Comparison of ENCODE assay signal across 18 cellular contexts in the genomic region with DNA sequence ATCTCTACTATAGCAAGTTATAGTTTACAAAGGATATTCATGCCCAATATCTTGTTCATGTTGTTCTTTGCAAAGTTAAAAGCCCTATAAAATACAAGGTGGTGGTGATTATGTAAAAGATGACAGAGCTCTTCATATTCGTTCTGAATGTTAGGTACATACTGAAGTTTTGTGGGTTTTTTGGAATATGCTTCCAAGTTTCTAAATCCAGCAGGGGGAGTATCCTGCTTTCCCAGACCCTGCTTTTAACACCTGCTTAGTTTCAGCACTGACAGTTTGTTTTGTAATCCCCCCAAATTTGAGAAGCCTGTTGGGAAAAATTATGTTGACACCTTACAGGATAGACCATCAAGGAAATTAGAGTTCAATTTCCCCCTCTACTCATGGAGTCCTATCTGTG.
A peak's percentile ranks its signal among the peaks of the same experiment; 100 is the strongest.
DNase-seq lines count a peak whose midpoint lies in the region; ATAC-seq and TF ChIP-seq lines count a peak whose summit lies in the region.
"Had no signal": no experiment of that assay in that cellular context is flagged by ENCODE, and none has a peak within 500 bp of the region (broad histone marks: within the 10 kb centered on the region; RNA-seq: fewer than 3 reads in every experiment).

No MANE protein-coding gene starts in this region.

- TF ChIP-seq CTCF in SK-N-SH (IDR thresholded peaks at IDR 0.05) (peak; percentile 22; the same call in 1 of the 2 replicates), WERI-Rb-1 (IDR thresholded peaks at IDR 0.05; ENCODE audit: low read depth, low read length) (0 out of 2 replicates have a peak, but pooled peaks have one; percentile 21), kidney epithelial cell (IDR thresholded peaks at IDR 0.05; ENCODE audit: insufficient read depth, low read length, poor library complexity, severe bottlenecking) (peak; percentile 14), ovary (IDR thresholded peaks at IDR 0.05) (no peak)

- no peak overlapping the region for H3K4me3 ChIP-seq in SK-N-SH (ENCODE audit: low read depth in 2 of 2, low read length in 1 of 2)
- no peak overlapping the region for H3K4me3 ChIP-seq in WERI-Rb-1 (ENCODE audit: low read depth, low read length)
- no peak overlapping the region for H3K4me3 ChIP-seq in kidney epithelial cell (ENCODE audit: low read depth, low read length)
- H3K4me3 ChIP-seq in ovary: no peak overlapping the region

- TF ChIP-seq RAD21 in SK-N-SH (IDR thresholded peaks at IDR 0.05; ENCODE audit: low read length): no peak

- TF ChIP-seq EP300 in SK-N-SH (IDR thresholded peaks at IDR 0.05; ENCODE audit: borderline replicate concordance in 1 of 2, low read depth in 1 of 2, low read length in 1 of 2): no peak
- no peak for TF ChIP-seq EP300 in ovary (IDR thresholded peaks at IDR 0.05)

- H3K9me2 ChIP-seq in SK-N-SH: no peaks in the 10 kb centered on the region

- intact Hi-C loops in ovary (cut with DNase I): no loop called here

- no peak overlapping the region for H3K4me2 ChIP-seq in SK-N-SH

- H3K9ac ChIP-seq in SK-N-SH: no peak overlapping the region

- POLR2A ChIA-PET in SK-N-SH (lab: Yijun Ruan, JAX): no interaction called here

- H2AFZ ChIP-seq in SK-N-SH (ENCODE audit: low read depth): no peak overlapping the region

- peak; percentile 0 for DNase-seq in SK-N-SH
- DNase-seq in WERI-Rb-1: no peak
- DNase-seq in kidney epithelial cell (ENCODE audit: low read depth): no peak
- DNase-seq in epidermal melanocyte (ENCODE audit: insufficient read length, low spot score): no peak
- DNase-seq in activated naive CD4-positive, alpha-beta T cell (lab: John Stamatoyannopoulos, UW): no peak
- no peak for DNase-seq in ovary
- DNase-seq: BE2C; CD4-positive, alpha-beta T cell; GOT3; Kasumi-1; NCI-H1092 treated with DMSO at 0.1 percent for 48 hours; NCI-H146; NCI-H2081; NCI-H748 treated with DMSO at 0.1 percent for 48 hours; OCI-M1; RPMI8226; SIG-M5 had no signal

- no peaks in the 10 kb centered on the region for H3K79me2 ChIP-seq in SK-N-SH (ENCODE audit: insufficient read depth)

- CTCF ChIA-PET in SK-N-SH (lab: Yijun Ruan, JAX): no interaction called here

- H3K27me3 ChIP-seq in SK-N-SH (ENCODE audit: insufficient read depth) (peaks cover 5% of the 10 kb centered on the region; the same call in 1 of the 2 replicates), WERI-Rb-1 (ENCODE audit: insufficient read depth, low read depth, severe bottlenecking) (no peaks in the 10 kb centered on the region), kidney epithelial cell (ENCODE audit: control insufficient read depth, insufficient read depth, low read length) (no peaks in the 10 kb centered on the region), ovary (no peaks in the 10 kb centered on the region)
- H3K27me3 ChIP-seq: BE2C had no signal

- WGBS in SK-N-SH (ENCODE audit: low lambda C conversion rate): 0% methylated on average over 1 of the region's 1 CpG
- WGBS in ovary, 3 donors: 18 to 26% (median 24%) methylated on average over 1 of the region's 1 CpG

- H3K36me3 ChIP-seq in SK-N-SH (replicated peaks in 1 of 2; ENCODE audit: control insufficient read depth in 1 of 2, insufficient read depth in 2 of 2, low read length in 1 of 2) (no peaks in the 10 kb centered on the region), WERI-Rb-1 (no peaks in the 10 kb centered on the region), kidney epithelial cell (ENCODE audit: control insufficient read depth, insufficient read depth, low read length) (no peaks in the 10 kb centered on the region), ovary (no peaks in the 10 kb centered on the region)
- H3K36me3 ChIP-seq: BE2C had no signal

- H3K27ac ChIP-seq in SK-N-SH (ENCODE audit: low read depth in 2 of 2, low read length in 1 of 2): no peak overlapping the region
- no peak overlapping the region for H3K27ac ChIP-seq in WERI-Rb-1
- H3K27ac ChIP-seq in ovary: no peak overlapping the region

- TF ChIP-seq POLR2A in ovary (IDR thresholded peaks at IDR 0.05): no peak

- no peaks in the 10 kb centered on the region for H4K20me1 ChIP-seq in SK-N-SH (ENCODE audit: insufficient read depth)

- no peaks in the 10 kb centered on the region for H3K4me1 ChIP-seq in SK-N-SH (ENCODE audit: control insufficient read depth in 1 of 2, insufficient read depth in 2 of 2, low read depth in 1 of 2, low read length in 1 of 2)
- H3K4me1 ChIP-seq in ovary (ENCODE audit: insufficient read depth): no peaks in the 10 kb centered on the region
- H3K4me1 ChIP-seq: BE2C had no signal

- H3K9me3 ChIP-seq in SK-N-SH (no peaks in the 10 kb centered on the region), WERI-Rb-1 (ENCODE audit: severe bottlenecking) (no peaks in the 10 kb centered on the region), ovary (no peaks in the 10 kb centered on the region)
- H3K9me3 ChIP-seq: BE2C had no signal

- H3F3A ChIP-seq in SK-N-SH (replicated peaks; ENCODE audit: insufficient read depth): no peaks in the 10 kb centered on the region

- no peak for ATAC-seq in SK-N-SH treated with all-trans-retinoic acid at 6 μM for 48 hours

TF ChIP-seq in SK-N-SH, 30 proteins besides CTCF, POLR2A, EP300 and RAD21 (continues in another document):
- no peak for TF ChIP-seq TEAD4 (IDR thresholded peaks at IDR 0.05; ENCODE audit: borderline replicate concordance, insufficient read depth)
- no peak for TF ChIP-seq GABPA (IDR thresholded peaks at IDR 0.05; ENCODE audit: low read depth)
- TF ChIP-seq, protein P1, sequence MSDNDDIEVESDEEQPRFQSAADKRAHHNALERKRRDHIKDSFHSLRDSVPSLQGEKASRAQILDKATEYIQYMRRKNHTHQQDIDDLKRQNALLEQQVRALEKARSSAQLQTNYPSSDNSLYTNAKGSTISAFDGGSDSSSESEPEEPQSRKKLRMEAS (IDR thresholded peaks at IDR 0.05; ENCODE audit: low read depth): no peak
- no peak for TF ChIP-seq NFIC (IDR thresholded peaks at IDR 0.05; ENCODE audit: borderline replicate concordance)
- no peak for TF ChIP-seq EZH2phosphoT487 (IDR thresholded peaks at IDR 0.05; ENCODE audit: borderline replicate concordance, low read depth)
- TF ChIP-seq FOXM1 (IDR thresholded peaks at IDR 0.05; ENCODE audit: low read depth): no peak
- no peak for TF ChIP-seq FOXJ3 (CRISPR knock-in tag; IDR thresholded peaks at IDR 0.05)
- TF ChIP-seq, protein P2, sequence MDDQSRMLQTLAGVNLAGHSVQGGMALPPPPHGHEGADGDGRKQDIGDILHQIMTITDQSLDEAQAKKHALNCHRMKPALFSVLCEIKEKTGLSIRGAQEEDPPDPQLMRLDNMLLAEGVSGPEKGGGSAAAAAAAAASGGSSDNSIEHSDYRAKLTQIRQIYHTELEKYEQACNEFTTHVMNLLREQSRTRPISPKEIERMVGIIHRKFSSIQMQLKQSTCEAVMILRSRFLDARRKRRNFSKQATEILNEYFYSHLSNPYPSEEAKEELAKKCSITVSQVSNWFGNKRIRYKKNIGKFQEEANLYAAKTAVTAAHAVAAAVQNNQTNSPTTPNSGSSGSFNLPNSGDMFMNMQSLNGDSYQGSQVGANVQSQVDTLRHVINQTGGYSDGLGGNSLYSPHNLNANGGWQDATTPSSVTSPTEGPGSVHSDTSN (IDR thresholded peaks at IDR 0.05): no peak

TF ChIP-seq in SK-N-SH treated with all-trans-retinoic acid at 6 μM for 48 hours, 23 proteins besides CTCF, POLR2A, EP300 and RAD21 (continues in another document):
- TF ChIP-seq RARB (CRISPR knock-in tag; IDR thresholded peaks at IDR 0.05) (no peak), PPARA (CRISPR knock-in tag; IDR thresholded peaks at IDR 0.05; ENCODE audit: borderline replicate concordance) (no peak), TOX (CRISPR knock-in tag; IDR thresholded peaks at IDR 0.05; ENCODE audit: borderline replicate concordance) (no peak), ZC3H10 (CRISPR knock-in tag; IDR thresholded peaks at IDR 0.05) (no peak), ZNF565 (CRISPR knock-in tag; conservative IDR thresholded peaks at IDR 0.05; ENCODE audit: low read depth) (no peak), GLIS3 (CRISPR knock-in tag; IDR thresholded peaks at IDR 0.05) (no peak), CSDC2 (CRISPR knock-in tag; IDR thresholded peaks at IDR 0.05) (no peak)
- TF ChIP-seq, protein P3, sequence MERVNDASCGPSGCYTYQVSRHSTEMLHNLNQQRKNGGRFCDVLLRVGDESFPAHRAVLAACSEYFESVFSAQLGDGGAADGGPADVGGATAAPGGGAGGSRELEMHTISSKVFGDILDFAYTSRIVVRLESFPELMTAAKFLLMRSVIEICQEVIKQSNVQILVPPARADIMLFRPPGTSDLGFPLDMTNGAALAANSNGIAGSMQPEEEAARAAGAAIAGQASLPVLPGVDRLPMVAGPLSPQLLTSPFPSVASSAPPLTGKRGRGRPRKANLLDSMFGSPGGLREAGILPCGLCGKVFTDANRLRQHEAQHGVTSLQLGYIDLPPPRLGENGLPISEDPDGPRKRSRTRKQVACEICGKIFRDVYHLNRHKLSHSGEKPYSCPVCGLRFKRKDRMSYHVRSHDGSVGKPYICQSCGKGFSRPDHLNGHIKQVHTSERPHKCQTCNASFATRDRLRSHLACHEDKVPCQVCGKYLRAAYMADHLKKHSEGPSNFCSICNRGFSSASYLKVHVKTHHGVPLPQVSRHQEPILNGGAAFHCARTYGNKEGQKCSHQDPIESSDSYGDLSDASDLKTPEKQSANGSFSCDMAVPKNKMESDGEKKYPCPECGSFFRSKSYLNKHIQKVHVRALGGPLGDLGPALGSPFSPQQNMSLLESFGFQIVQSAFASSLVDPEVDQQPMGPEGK (CRISPR knock-in tag; IDR thresholded peaks at IDR 0.05; ENCODE audit: borderline replicate concordance): no peak
- TF ChIP-seq, protein P4, sequence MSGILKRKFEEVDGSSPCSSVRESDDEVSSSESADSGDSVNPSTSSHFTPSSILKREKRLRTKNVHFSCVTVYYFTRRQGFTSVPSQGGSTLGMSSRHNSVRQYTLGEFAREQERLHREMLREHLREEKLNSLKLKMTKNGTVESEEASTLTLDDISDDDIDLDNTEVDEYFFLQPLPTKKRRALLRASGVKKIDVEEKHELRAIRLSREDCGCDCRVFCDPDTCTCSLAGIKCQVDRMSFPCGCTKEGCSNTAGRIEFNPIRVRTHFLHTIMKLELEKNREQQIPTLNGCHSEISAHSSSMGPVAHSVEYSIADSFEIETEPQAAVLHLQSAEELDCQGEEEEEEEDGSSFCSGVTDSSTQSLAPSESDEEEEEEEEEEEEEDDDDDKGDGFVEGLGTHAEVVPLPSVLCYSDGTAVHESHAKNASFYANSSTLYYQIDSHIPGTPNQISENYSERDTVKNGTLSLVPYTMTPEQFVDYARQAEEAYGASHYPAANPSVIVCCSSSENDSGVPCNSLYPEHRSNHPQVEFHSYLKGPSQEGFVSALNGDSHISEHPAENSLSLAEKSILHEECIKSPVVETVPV (CRISPR knock-in tag; IDR thresholded peaks at IDR 0.05): no peak

Comparison
In these comparisons a context has a peak if more than half of its experiments do, and no peak if none do; other contexts are left out.
1. CTCF ChIP-seq: peak in SK-N-SH (single experiment), WERI-Rb-1 (single experiment) and kidney epithelial cell (single experiment); none in ovary (0 of 3).